Comparison of ENCODE assay signal across 1 cellular context in the genomic region with DNA sequence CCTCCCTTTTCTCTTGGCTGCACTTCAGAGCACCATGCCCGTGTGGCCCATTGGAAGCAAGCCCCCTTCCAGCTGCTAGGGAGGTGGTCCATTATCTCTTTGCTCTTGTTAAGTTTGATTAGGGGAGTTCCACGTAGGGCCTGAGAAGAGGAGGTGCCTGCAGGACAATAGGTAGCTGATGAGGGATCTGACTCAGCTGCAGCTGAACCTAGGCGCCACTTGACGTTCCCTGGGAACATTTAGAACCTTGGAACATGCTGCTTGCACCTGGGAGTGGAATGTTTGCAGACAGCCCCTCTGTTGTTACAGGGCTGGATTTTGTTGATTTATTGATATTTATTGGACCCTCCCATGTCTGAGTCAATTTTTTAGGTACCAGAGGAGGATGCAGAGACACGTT.
TF ChIP-seq lines count a peak whose summit lies in the region.

No MANE protein-coding gene starts in this region.

TF ChIP-seq in GM23338, 12 proteins besides CTCF, POLR2A, EP300 and RAD21 (continued from another document):
- TF ChIP-seq, protein P1, sequence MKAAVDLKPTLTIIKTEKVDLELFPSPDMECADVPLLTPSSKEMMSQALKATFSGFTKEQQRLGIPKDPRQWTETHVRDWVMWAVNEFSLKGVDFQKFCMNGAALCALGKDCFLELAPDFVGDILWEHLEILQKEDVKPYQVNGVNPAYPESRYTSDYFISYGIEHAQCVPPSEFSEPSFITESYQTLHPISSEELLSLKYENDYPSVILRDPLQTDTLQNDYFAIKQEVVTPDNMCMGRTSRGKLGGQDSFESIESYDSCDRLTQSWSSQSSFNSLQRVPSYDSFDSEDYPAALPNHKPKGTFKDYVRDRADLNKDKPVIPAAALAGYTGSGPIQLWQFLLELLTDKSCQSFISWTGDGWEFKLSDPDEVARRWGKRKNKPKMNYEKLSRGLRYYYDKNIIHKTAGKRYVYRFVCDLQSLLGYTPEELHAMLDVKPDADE (IDR thresholded peaks at IDR 0.05) = no peak
- TF ChIP-seq POLR2AphosphoS5 (IDR thresholded peaks at IDR 0.05; ENCODE audit: low read depth) (no peak), NANOG (IDR thresholded peaks at IDR 0.05; ENCODE audit: borderline replicate concordance) (no peak), EZH2phosphoT487 (IDR thresholded peaks at IDR 0.05; ENCODE audit: unreplicated experiment) (no peak), STAT1 (IDR thresholded peaks at IDR 0.05; ENCODE audit: unreplicated experiment) (no peak), EZH2 (IDR thresholded peaks at IDR 0.05; ENCODE audit: low read depth, unreplicated experiment) (no peak)
- TF ChIP-seq, protein P2, sequence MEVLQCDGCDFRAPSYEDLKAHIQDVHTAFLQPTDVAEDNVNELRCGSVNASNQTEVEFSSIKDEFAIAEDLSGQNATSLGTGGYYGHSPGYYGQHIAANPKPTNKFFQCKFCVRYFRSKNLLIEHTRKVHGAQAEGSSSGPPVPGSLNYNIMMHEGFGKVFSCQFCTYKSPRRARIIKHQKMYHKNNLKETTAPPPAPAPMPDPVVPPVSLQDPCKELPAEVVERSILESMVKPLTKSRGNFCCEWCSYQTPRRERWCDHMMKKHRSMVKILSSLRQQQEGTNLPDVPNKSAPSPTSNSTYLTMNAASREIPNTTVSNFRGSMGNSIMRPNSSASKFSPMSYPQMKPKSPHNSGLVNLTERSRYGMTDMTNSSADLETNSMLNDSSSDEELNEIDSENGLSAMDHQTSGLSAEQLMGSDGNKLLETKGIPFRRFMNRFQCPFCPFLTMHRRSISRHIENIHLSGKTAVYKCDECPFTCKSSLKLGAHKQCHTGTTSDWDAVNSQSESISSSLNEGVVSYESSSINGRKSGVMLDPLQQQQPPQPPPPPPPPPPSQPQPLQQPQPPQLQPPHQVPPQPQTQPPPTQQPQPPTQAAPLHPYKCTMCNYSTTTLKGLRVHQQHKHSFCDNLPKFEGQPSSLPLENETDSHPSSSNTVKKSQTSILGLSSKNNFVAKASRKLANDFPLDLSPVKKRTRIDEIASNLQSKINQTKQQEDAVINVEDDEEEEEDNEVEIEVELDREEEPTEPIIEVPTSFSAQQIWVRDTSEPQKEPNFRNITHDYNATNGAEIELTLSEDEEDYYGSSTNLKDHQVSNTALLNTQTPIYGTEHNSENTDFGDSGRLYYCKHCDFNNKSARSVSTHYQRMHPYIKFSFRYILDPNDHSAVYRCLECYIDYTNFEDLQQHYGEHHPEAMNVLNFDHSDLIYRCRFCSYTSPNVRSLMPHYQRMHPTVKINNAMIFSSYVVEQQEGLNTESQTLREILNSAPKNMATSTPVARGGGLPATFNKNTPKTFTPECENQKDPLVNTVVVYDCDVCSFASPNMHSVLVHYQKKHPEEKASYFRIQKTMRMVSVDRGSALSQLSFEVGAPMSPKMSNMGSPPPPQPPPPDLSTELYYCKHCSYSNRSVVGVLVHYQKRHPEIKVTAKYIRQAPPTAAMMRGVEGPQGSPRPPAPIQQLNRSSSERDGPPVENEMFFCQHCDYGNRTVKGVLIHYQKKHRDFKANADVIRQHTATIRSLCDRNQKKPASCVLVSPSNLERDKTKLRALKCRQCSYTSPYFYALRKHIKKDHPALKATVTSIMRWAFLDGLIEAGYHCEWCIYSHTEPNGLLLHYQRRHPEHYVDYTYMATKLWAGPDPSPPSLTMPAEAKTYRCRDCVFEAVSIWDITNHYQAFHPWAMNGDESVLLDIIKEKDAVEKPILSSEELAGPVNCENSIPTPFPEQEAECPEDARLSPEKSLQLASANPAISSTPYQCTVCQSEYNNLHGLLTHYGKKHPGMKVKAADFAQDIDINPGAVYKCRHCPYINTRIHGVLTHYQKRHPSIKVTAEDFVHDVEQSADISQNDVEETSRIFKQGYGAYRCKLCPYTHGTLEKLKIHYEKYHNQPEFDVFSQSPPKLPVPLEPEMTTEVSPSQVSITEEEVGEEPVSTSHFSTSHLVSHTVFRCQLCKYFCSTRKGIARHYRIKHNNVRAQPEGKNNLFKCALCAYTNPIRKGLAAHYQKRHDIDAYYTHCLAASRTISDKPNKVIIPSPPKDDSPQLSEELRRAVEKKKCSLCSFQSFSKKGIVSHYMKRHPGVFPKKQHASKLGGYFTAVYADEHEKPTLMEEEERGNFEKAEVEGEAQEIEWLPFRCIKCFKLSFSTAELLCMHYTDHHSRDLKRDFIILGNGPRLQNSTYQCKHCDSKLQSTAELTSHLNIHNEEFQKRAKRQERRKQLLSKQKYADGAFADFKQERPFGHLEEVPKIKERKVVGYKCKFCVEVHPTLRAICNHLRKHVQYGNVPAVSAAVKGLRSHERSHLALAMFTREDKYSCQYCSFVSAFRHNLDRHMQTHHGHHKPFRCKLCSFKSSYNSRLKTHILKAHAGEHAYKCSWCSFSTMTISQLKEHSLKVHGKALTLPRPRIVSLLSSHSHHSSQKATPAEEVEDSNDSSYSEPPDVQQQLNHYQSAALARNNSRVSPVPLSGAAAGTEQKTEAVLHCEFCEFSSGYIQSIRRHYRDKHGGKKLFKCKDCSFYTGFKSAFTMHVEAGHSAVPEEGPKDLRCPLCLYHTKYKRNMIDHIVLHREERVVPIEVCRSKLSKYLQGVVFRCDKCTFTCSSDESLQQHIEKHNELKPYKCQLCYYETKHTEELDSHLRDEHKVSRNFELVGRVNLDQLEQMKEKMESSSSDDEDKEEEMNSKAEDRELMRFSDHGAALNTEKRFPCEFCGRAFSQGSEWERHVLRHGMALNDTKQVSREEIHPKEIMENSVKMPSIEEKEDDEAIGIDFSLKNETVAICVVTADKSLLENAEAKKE (CRISPR knock-in tag; IDR thresholded peaks at IDR 0.05) = no peak
- TF ChIP-seq, protein P3, sequence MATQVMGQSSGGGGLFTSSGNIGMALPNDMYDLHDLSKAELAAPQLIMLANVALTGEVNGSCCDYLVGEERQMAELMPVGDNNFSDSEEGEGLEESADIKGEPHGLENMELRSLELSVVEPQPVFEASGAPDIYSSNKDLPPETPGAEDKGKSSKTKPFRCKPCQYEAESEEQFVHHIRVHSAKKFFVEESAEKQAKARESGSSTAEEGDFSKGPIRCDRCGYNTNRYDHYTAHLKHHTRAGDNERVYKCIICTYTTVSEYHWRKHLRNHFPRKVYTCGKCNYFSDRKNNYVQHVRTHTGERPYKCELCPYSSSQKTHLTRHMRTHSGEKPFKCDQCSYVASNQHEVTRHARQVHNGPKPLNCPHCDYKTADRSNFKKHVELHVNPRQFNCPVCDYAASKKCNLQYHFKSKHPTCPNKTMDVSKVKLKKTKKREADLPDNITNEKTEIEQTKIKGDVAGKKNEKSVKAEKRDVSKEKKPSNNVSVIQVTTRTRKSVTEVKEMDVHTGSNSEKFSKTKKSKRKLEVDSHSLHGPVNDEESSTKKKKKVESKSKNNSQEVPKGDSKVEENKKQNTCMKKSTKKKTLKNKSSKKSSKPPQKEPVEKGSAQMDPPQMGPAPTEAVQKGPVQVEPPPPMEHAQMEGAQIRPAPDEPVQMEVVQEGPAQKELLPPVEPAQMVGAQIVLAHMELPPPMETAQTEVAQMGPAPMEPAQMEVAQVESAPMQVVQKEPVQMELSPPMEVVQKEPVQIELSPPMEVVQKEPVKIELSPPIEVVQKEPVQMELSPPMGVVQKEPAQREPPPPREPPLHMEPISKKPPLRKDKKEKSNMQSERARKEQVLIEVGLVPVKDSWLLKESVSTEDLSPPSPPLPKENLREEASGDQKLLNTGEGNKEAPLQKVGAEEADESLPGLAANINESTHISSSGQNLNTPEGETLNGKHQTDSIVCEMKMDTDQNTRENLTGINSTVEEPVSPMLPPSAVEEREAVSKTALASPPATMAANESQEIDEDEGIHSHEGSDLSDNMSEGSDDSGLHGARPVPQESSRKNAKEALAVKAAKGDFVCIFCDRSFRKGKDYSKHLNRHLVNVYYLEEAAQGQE (IDR thresholded peaks at IDR 0.05; ENCODE audit: unreplicated experiment) = no peak
